In genomic region chr11:132908017-132908810, GRCh38 we compare ENCODE assay signal across 23 cellular contexts.
"Had no signal": no experiment of that assay in that cellular context is flagged by ENCODE, and none has a peak within 500 bp of the region (broad histone marks: within the 10 kb centered on the region; RNA-seq: fewer than 3 reads in every experiment).

No MANE protein-coding gene starts in this region.

- H3K4me2 ChIP-seq: SK-N-SH had no signal

- H3K4me3 ChIP-seq: MG63 had no signal

- H3K36me3 ChIP-seq: MG63 had no signal

- H3K27me3 ChIP-seq: MG63 had no signal

- ATAC-seq: HepG2 had no signal

- H3K9ac ChIP-seq: SK-N-SH had no signal

- FAIRE-seq: HepG2 had no signal

- H3K9me3 ChIP-seq: MG63, SK-N-SH had no signal

- DNase-seq: IMR-90, Karpas-422, KG1, MG63, NCI-H1092, NCI-H1105 treated with DMSO at 0.1 percent for 48 hours, NCI-H1417 treated with DMSO at 0.1 percent for 48 hours, NCI-H146, NCI-H187, NCI-H2029, NCI-H2081 treated with DMSO at 0.1 percent for 48 hours, NCI-H2171, NCI-H226, NCI-H446, NCI-H510A, NCI-H524 treated with DMSO at 0.1 percent for 48 hours, NCI-H69, NCI-H774, Right ventricle myocardium superior, RPMI8226, SIG-M5, SK-N-SH had no signal
